ENCODE assay signal across 22 cellular contexts in genomic region chr1:182596934-182597333, GRCh38.
"Had no signal": no experiment of that assay in that cellular context is flagged by ENCODE, and none has a peak within 500 bp of the region (broad histone marks: within the 10 kb centered on the region; RNA-seq: fewer than 3 reads in every experiment).

No MANE protein-coding gene starts in this region.

- DNase-seq: colonic mucosa; dorsolateral prefrontal cortex; effector CD8-positive, alpha-beta T cell; foreskin melanocyte; heart left ventricle; hippocampal formation; left colon; left ventricle myocardium superior; mesenchymal stem cell; midbrain; nucleus accumbens; pancreas; right cardiac atrium; small intestine; stimulated activated CD4-positive, alpha-beta T cell treated with anti-CD3 and anti-CD28 coated beads, Interleukin-12 subunit alpha, Interleukin-12 subunit beta, amount 100 ng/mL, for 4 hours; testis; transverse colon had no signal

- H3K4me1 Mint-ChIP-seq: neural progenitor cell had no signal

- H3K4me3 Mint-ChIP-seq: natural killer cell treated with Interleukin-12 subunit alpha and Interleukin-12 subunit beta and Interleukin-15 and Interleukin-18, amount 100 ng/mL, for 72 hours; neural progenitor cell; stimulated activated naive CD8-positive, alpha-beta T cell treated with anti-CD3 and anti-CD28 coated beads, Interleukin-15, Interleukin-2, amounts not matched to agents 100 ng/mL and 50 ng/mL, for 24 hours had no signal

- H3K36me3 ChIP-seq: colonic mucosa, neural progenitor cell, pancreas, transverse colon had no signal

- H3K4me3 ChIP-seq: colonic mucosa, dorsolateral prefrontal cortex, heart left ventricle, lung, neural progenitor cell, pancreas, testis, transverse colon had no signal

- H3K4me1 ChIP-seq: colonic mucosa, pancreas, transverse colon had no signal

- H3K27ac Mint-ChIP-seq: neural progenitor cell, progenitor cell of endocrine pancreas had no signal

- ATAC-seq: heart left ventricle; left colon; left ventricle myocardium superior; natural killer cell treated with Interleukin-12 subunit alpha and Interleukin-12 subunit beta and Interleukin-15 and Interleukin-18, amount 100 ng/mL, for 72 hours; pancreas; right cardiac atrium had no signal

- H3K27me3 ChIP-seq: colonic mucosa, dorsolateral prefrontal cortex, heart left ventricle, neural progenitor cell, pancreas, testis, transverse colon had no signal

- H3K9me3 Mint-ChIP-seq: natural killer cell treated with Interleukin-12 subunit alpha and Interleukin-12 subunit beta and Interleukin-15 and Interleukin-18, amount 100 ng/mL, for 72 hours; neural progenitor cell; stimulated activated naive CD8-positive, alpha-beta T cell treated with anti-CD3 and anti-CD28 coated beads, Interleukin-15, Interleukin-2, amounts not matched to agents 100 ng/mL and 50 ng/mL, for 24 hours had no signal

- H3K9me3 ChIP-seq: colonic mucosa, heart left ventricle, pancreas, testis, transverse colon had no signal

- H3K4me2 ChIP-seq: neural progenitor cell had no signal

- H3K27ac ChIP-seq: colonic mucosa, dorsolateral prefrontal cortex, neural progenitor cell, pancreas, testis, transverse colon had no signal

- H3K36me3 Mint-ChIP-seq: natural killer cell treated with Interleukin-12 subunit alpha and Interleukin-12 subunit beta and Interleukin-15 and Interleukin-18, amount 100 ng/mL, for 72 hours; neural progenitor cell had no signal

- H2AFZ ChIP-seq: neural progenitor cell had no signal
